In genomic region chr4:78032446-78032845, GRCh38 we compare ENCODE assay signal across 12 cellular contexts. TPM values are rescaled to one million over a fixed set of nuclear protein-coding genes. Genes with fewer than 3 reads are reported as not detected.
DNase-seq lines count a peak whose midpoint lies in the region; ATAC-seq and TF ChIP-seq lines count a peak whose summit lies in the region.
"Had no signal": no experiment of that assay in that cellular context is flagged by ENCODE, and none has a peak within 500 bp of the region (broad histone marks: within the 10 kb centered on the region; RNA-seq: fewer than 3 reads in every experiment).

No MANE protein-coding gene starts in this region.

- H3K4me3 Mint-ChIP-seq in natural killer cell (no peak overlapping the region), nephron progenitor cell (no peak overlapping the region)
- H3K4me3 Mint-ChIP-seq: type B pancreatic cell had no signal

- no peak overlapping the region for H3K27ac Mint-ChIP-seq in natural killer cell
- no peak overlapping the region for H3K27ac Mint-ChIP-seq in nephron progenitor cell
- H3K27ac Mint-ChIP-seq: type B pancreatic cell had no signal

- intact Hi-C loops in natural killer cell (cut with micrococcal nuclease), result no loop called here

- no peaks in the 10 kb centered on the region for H3K4me1 Mint-ChIP-seq in natural killer cell
- no peaks in the 10 kb centered on the region for H3K4me1 Mint-ChIP-seq in nephron progenitor cell

- TF ChIP-seq CTCF in natural killer cell (IDR thresholded peaks at IDR 0.05) (no peak), nephron progenitor cell (IDR thresholded peaks at IDR 0.05) (no peak)

- DNase-seq in DMS53 (lab: John Stamatoyannopoulos, UW), result peak; percentile 58
- peak; percentile 78 to 99 (median 91) for DNase-seq in NCI-H1417 (lab: John Stamatoyannopoulos, UW)
- DNase-seq in NCI-H510A (lab: John Stamatoyannopoulos, UW), result peak; percentile 51
- DNase-seq in cerebellar cortex (ENCODE audit: low spot score), result peak; percentile 8
- no peak for DNase-seq in natural killer cell
- no peak for DNase-seq in nephron progenitor cell
- DNase-seq in superior temporal gyrus (ENCODE audit: extremely low spot score), result no peak
- DNase-seq in cerebellar nuclear complex (lab: John Stamatoyannopoulos, UW), result no peak
- DNase-seq: activated naive CD4-positive, alpha-beta T cell treated with Interleukin-2 at 50 U/mL for 16 hours; brain microvascular endothelial cell; KG1 had no signal

- H3K27me3 Mint-ChIP-seq in natural killer cell (ENCODE audit: low read depth in 2 of 2), result peaks cover 7 to 10% of the 10 kb centered on the region in 2 donors
- peaks cover 14% of the 10 kb centered on the region for H3K27me3 Mint-ChIP-seq in nephron progenitor cell (ENCODE audit: low read depth, poor library complexity)
- H3K27me3 Mint-ChIP-seq: type B pancreatic cell had no signal

- ATAC-seq in natural killer cell, result no peak

- H3K36me3 Mint-ChIP-seq in natural killer cell (no peaks in the 10 kb centered on the region), nephron progenitor cell (ENCODE audit: low read depth) (no peaks in the 10 kb centered on the region)
- H3K36me3 Mint-ChIP-seq: type B pancreatic cell had no signal

- no peaks in the 10 kb centered on the region for H3K9me3 Mint-ChIP-seq in natural killer cell
- no peaks in the 10 kb centered on the region for H3K9me3 Mint-ChIP-seq in nephron progenitor cell
- H3K9me3 Mint-ChIP-seq: type B pancreatic cell had no signal

RNA-seq across cellular contexts. Expression of gene FRAS1, which starts 24.7 kb away (rescaled TPM):
- total RNA-seq in natural killer cell, result under 1 TPM in 2 of 3 donors, not detected in 1; 0.15 to 0.31 TPM

Comparison
In these comparisons a context has a peak if more than half of its experiments do, and no peak if none do; other contexts are left out.
1. DNase-seq: peak in DMS53 (single experiment), NCI-H1417 (3 of 3), NCI-H510A (single experiment) and cerebellar cortex (single experiment); none in natural killer cell (single experiment), nephron progenitor cell (single experiment), superior temporal gyrus (single experiment) and cerebellar nuclear complex (0 of 2).